ENCODE assay signal across 25 cellular contexts in genomic region chr10:17053061-17053460, GRCh38.
A peak's percentile ranks its signal among the peaks of the same experiment; 100 is the strongest.
DNase-seq lines count a peak whose midpoint lies in the region; ATAC-seq, FAIRE-seq and TF ChIP-seq lines count a peak whose summit lies in the region.
"Had no signal": no experiment of that assay in that cellular context is flagged by ENCODE, and none has a peak within 500 bp of the region (broad histone marks: within the 10 kb centered on the region; RNA-seq: fewer than 3 reads in every experiment).

No MANE protein-coding gene starts in this region.

- H3K79me2 ChIP-seq in K562 (ENCODE audit: control insufficient read depth, insufficient read depth, low read length): no peaks in the 10 kb centered on the region

- H3K27me3 ChIP-seq in Panc1 (ENCODE audit: control insufficient read depth, insufficient read depth, low read length) (no peaks in the 10 kb centered on the region), K562 (ENCODE audit: control insufficient read depth in 2 of 2, insufficient read depth in 2 of 2, low read length in 2 of 2) (no peaks in the 10 kb centered on the region), pancreas (no peaks in the 10 kb centered on the region)
- H3K27me3 ChIP-seq: BE2C; BLaER1 treated with 17β-estradiol and CSF1 and Interleukin-3, amounts not matched to agents 10 nM and 100 nM had no signal

- intact Hi-C loops in Panc1 (cut with micrococcal nuclease; ENCODE audit: unreplicated experiment): no loop called here
- intact Hi-C loops in K562 (cut with micrococcal nuclease): no loop called here
- intact Hi-C loops in pancreas (cut with DNase I): no loop called here

- in situ Hi-C loops in Panc1 (cut with HindIII; ENCODE audit: low pct_unique_long_range_greater_than_20kb, low sequenced_read_pairs) (no loop called here), K562 (cut with MboI) (no loop called here)

- TF ChIP-seq RAD21 in K562 (CRISPR knock-in tag; conservative IDR thresholded peaks at IDR 0.05 in 1 of 2, IDR thresholded peaks at IDR 0.05 in 1 of 2): no peak

- no peak for TF ChIP-seq CTCF in Panc1 (IDR thresholded peaks at IDR 0.05)
- no peak for TF ChIP-seq CTCF in K562 (IDR thresholded peaks at IDR 0.05 in 2 of 3, conservative IDR thresholded peaks at IDR 0.05 in 1 of 3; ENCODE audit: insufficient read depth in 2 of 3, low read depth in 1 of 3, low read length in 3 of 3)
- no peak for TF ChIP-seq CTCF in pancreas (IDR thresholded peaks at IDR 0.05)

- H3K4me1 ChIP-seq in Panc1 (ENCODE audit: control insufficient read depth, insufficient read depth, low read length) (peaks cover 13% of the 10 kb centered on the region), K562 (replicated peaks in 1 of 2; ENCODE audit: control insufficient read depth in 2 of 2, insufficient read depth in 2 of 2, low read length in 2 of 2) (peaks cover 0 to 13% of the 10 kb centered on the region in 2 experiments; a peak in 3 of 5 replicates), pancreas (no peaks in the 10 kb centered on the region)
- H3K4me1 ChIP-seq: A549; BE2C; BLaER1 treated with 17β-estradiol and CSF1 and Interleukin-3, amounts not matched to agents 10 nM and 100 nM had no signal

- no peaks in the 10 kb centered on the region for H3K9me1 ChIP-seq in K562 (ENCODE audit: control insufficient read depth, insufficient read depth, low read length)

- TF ChIP-seq EP300 in K562 (IDR thresholded peaks at IDR 0.05; ENCODE audit: low read length): no peak

- H3K27ac ChIP-seq in Panc1 (ENCODE audit: low read length) (peak overlapping the region; percentile 54; the same call in 1 of the 2 replicates), K562 (ENCODE audit: extremely low read depth, low read depth, low read length) (no peak overlapping the region), pancreas (no peak overlapping the region)
- H3K27ac ChIP-seq: A549; BLaER1 treated with 17β-estradiol and CSF1 and Interleukin-3, amounts not matched to agents 10 nM and 100 nM had no signal

- BruUV-seq in Panc1 (replicated peaks; lab: Mats Ljungman, UMichigan) (no TSS peak), K562 (replicated peaks; lab: Mats Ljungman, UMichigan) (no TSS peak)

- no peak overlapping the region for H2AFZ ChIP-seq in K562 (ENCODE audit: low read depth, low read length)
- H2AFZ ChIP-seq: GM23338 had no signal

- no peak overlapping the region for H3K9ac ChIP-seq in K562 (ENCODE audit: insufficient read depth in 1 of 2, low read depth in 2 of 2, low read length in 2 of 2)
- H3K9ac ChIP-seq: BLaER1 treated with 17β-estradiol and CSF1 and Interleukin-3, amounts not matched to agents 10 nM and 100 nM had no signal

- H3K4me2 ChIP-seq in K562 (ENCODE audit: insufficient read depth, low read length): no peak overlapping the region
- H3K4me2 ChIP-seq: A549; BLaER1 treated with 17β-estradiol and CSF1 and Interleukin-3, amounts not matched to agents 10 nM and 100 nM; GM23338 had no signal

- H3K4me3 ChIP-seq in Panc1 (ENCODE audit: low read depth in 2 of 2, low read length in 2 of 2) (no peak overlapping the region), K562 (no peak overlapping the region), pancreas (no peak overlapping the region)
- H3K4me3 ChIP-seq: A549; BLaER1 treated with 17β-estradiol and CSF1 and Interleukin-3, amounts not matched to agents 10 nM and 100 nM; GM23338 had no signal

- H4K20me1 ChIP-seq in K562 (replicated peaks; ENCODE audit: control insufficient read depth, insufficient read depth, low read length): no peaks in the 10 kb centered on the region
- H4K20me1 ChIP-seq: BLaER1 treated with 17β-estradiol and CSF1 and Interleukin-3, amounts not matched to agents 10 nM and 100 nM had no signal

- no peak for TF ChIP-seq POLR2A in K562 (conservative IDR thresholded peaks at IDR 0.05)

- H3K36me3 ChIP-seq in Panc1 (ENCODE audit: control insufficient read depth, insufficient read depth, low read length): no peaks in the 10 kb centered on the region
- no peaks in the 10 kb centered on the region for H3K36me3 ChIP-seq in K562 (ENCODE audit: control insufficient read depth, insufficient read depth, low read length)
- H3K36me3 ChIP-seq in pancreas: no peaks in the 10 kb centered on the region
- H3K36me3 ChIP-seq: BE2C; BLaER1 treated with 17β-estradiol and CSF1 and Interleukin-3, amounts not matched to agents 10 nM and 100 nM had no signal

- peaks cover 42% of the 10 kb centered on the region; the same call in 1 of the 2 replicates for H3K9me3 ChIP-seq in Panc1 (ENCODE audit: control insufficient read depth, insufficient read depth, low read depth, low read length)
- H3K9me3 ChIP-seq in K562 (replicated peaks; ENCODE audit: control insufficient read depth, insufficient read depth, low read depth, low read length): peaks cover 6% of the 10 kb centered on the region; the same call in 1 of the 2 replicates
- H3K9me3 ChIP-seq in pancreas: no peaks in the 10 kb centered on the region
- H3K9me3 ChIP-seq: BE2C had no signal

- POLR2A ChIA-PET in Panc1 (lab: Charles Lee): no interaction called here
- POLR2A ChIA-PET in K562 (lab: Yijun Ruan, JAX): no interaction called here

- CTCF ChIA-PET in Panc1 (lab: Charles Lee): no interaction called here
- CTCF ChIA-PET in K562 (lab: Yijun Ruan, JAX; ENCODE audit: low intra/inter-chr PET ratio): no interaction called here

- ATAC-seq in Panc1 (no peak), K562 (no peak), pancreas (no peak)
- ATAC-seq: A549, GM23338, HCT116 had no signal

- FAIRE-seq in K562 (lab: Jason Lieb, UNC): no peak
- peak; percentile 43 for FAIRE-seq in frontal cortex (lab: Jason Lieb, UNC)
- peak; percentile 61 for FAIRE-seq in pancreas (lab: Jason Lieb, UNC)
- FAIRE-seq: A549, D721Med, GM12892 had no signal

- DNase-seq in Panc1 (ENCODE audit: low read depth, low spot score) (no peak), K562 (ENCODE audit: extremely low read depth in 1 of 4, low spot score in 3 of 4) (no peak), frontal cortex (ENCODE audit: low spot score in 2 of 2) (no peak), pancreas (no peak), NCI-H82 treated with DMSO at 0.1 percent for 48 hours (lab: John Stamatoyannopoulos, UW; ENCODE audit: unreplicated experiment) (no peak), anterior cingulate cortex (lab: John Stamatoyannopoulos, UW) (no peak)
- no peak for DNase-seq in stimulated activated CD4-positive, alpha-beta T cell treated with anti-CD3 and anti-CD28 coated beads, Interleukin-12 subunit alpha, Interleukin-12 subunit beta, amount 100 ng/mL, for 4 hours
- DNase-seq in central memory CD4-positive, alpha-beta T cell: no peak
- DNase-seq: 8988T; ACHN; AML-193; BE2C; CD4-positive, alpha-beta T cell; CD8-positive, alpha-beta memory T cell; DMS 273 treated with DMSO at 0.1 percent for 48 hours; DMS79; EL; GF-D8; H9 had no signal

TF ChIP-seq in K562, 482 proteins besides CTCF, POLR2A, EP300 and RAD21:
- TF ChIP-seq ZNF507 (tag; conservative IDR thresholded peaks at IDR 0.05): peak; percentile 96
- no peak for TF ChIP-seq SUPT5H (IDR thresholded peaks at IDR 0.05)
- TF ChIP-seq RBM25 (IDR thresholded peaks at IDR 0.05; ENCODE audit: low read depth, low read length, severe bottlenecking): peak; percentile 49
- TF ChIP-seq NFYB (IDR thresholded peaks at IDR 0.05; ENCODE audit: extremely low read depth, insufficient read length): no peak
TF ChIP-seq in K562: peak in this region for 2.
